In genomic region chr7:90655566-90655965, GRCh38 we compare ENCODE assay signal across 9 cellular contexts. TPM values are rescaled to one million over a fixed set of nuclear protein-coding genes. Genes with fewer than 3 reads are reported as not detected.
A peak's percentile ranks its signal among the peaks of the same experiment; 100 is the strongest.
DNase-seq lines count a peak whose midpoint lies in the region; ATAC-seq and TF ChIP-seq lines count a peak whose summit lies in the region.
"Had no signal": no experiment of that assay in that cellular context is flagged by ENCODE, and none has a peak within 500 bp of the region (broad histone marks: within the 10 kb centered on the region; RNA-seq: fewer than 3 reads in every experiment).

No MANE protein-coding gene starts in this region.

- DNase-seq in A673 (ENCODE audit: low spot score), result peak; percentile 63
- DNase-seq in HK-2 (ENCODE audit: unreplicated experiment), result peak; percentile 1
- DNase-seq in epithelial cell of esophagus (ENCODE audit: low read depth), result peak; percentile 72
- DNase-seq in stimulated activated CD4-positive, alpha-beta T cell treated with anti-CD3 and anti-CD28 coated beads, Interleukin-4, amount 100 ng/mL, for 24 hours, result no peak
- no peak for DNase-seq in left ventricle myocardium inferior
- no peak for DNase-seq in SKM-1 treated with dmso at 0.1 percent for 144 hours (lab: John Stamatoyannopoulos, UW; ENCODE audit: unreplicated experiment)

- intact Hi-C loops in A673 (cut with micrococcal nuclease; ENCODE audit: unreplicated experiment) (no loop called here), left ventricle myocardium inferior (cut with micrococcal nuclease) (no loop called here)

- POLR2A ChIA-PET in A673 (lab: Charles Lee; ENCODE audit: low non-redundant PET), result no interaction called here

- CTCF ChIA-PET in A673 (lab: Charles Lee), result no interaction called here

- no peaks in the 10 kb centered on the region for H3K36me3 ChIP-seq in A673 (ENCODE audit: insufficient read depth, low read length, poor library complexity, severe bottlenecking)
- no peaks in the 10 kb centered on the region for H3K36me3 ChIP-seq in left ventricle myocardium inferior

- H3K27ac ChIP-seq in A673 (ENCODE audit: low read depth, low read length, poor library complexity, severe bottlenecking), result peak overlapping the region; percentile 34
- no peak overlapping the region for H3K27ac ChIP-seq in left ventricle myocardium inferior (replicated peaks)
- H3K27ac ChIP-seq: KMS-11 had no signal

- H3K4me3 ChIP-seq in A673 (ENCODE audit: low read depth, low read length, poor library complexity, severe bottlenecking), result no peak overlapping the region
- no peak overlapping the region for H3K4me3 ChIP-seq in epithelial cell of esophagus (ENCODE audit: low read length)
- no peak overlapping the region for H3K4me3 ChIP-seq in left ventricle myocardium inferior

- H3K4me1 ChIP-seq in A673 (ENCODE audit: insufficient read depth, low read length, poor library complexity, severe bottlenecking) (peaks cover 31% of the 10 kb centered on the region), left ventricle myocardium inferior (peaks cover 11% of the 10 kb centered on the region)

- TF ChIP-seq CTCF in A673 (conservative IDR thresholded peaks at IDR 0.05; ENCODE audit: low read depth, low read length) (no peak), epithelial cell of esophagus (IDR thresholded peaks at IDR 0.05; ENCODE audit: insufficient read depth, low read depth, low read length, missing control alignments) (no peak), left ventricle myocardium inferior (IDR thresholded peaks at IDR 0.05; ENCODE audit: borderline replicate concordance) (no peak)

- ATAC-seq in GM19351 (IDR thresholded peaks at IDR 0.05; ENCODE audit: unreplicated experiment), result peak; percentile 62
- no peak for ATAC-seq in HG02571 (IDR thresholded peaks at IDR 0.05; ENCODE audit: unreplicated experiment)

- H3K27me3 ChIP-seq in A673 (replicated peaks; ENCODE audit: insufficient read depth, low read depth, low read length, poor library complexity) (no peaks in the 10 kb centered on the region), left ventricle myocardium inferior (ENCODE audit: low read depth) (no peaks in the 10 kb centered on the region)

- H3K9me3 ChIP-seq in A673 (ENCODE audit: low read depth, low read length, poor library complexity, severe bottlenecking), result peaks cover 12% of the 10 kb centered on the region
- H3K9me3 ChIP-seq in left ventricle myocardium inferior (replicated peaks), result peaks cover 6% of the 10 kb centered on the region

- no TSS peak for BruUV-seq in A673 (replicated peaks; lab: Mats Ljungman, UMichigan)

RNA-seq across cellular contexts. Expression of gene CDK14, which starts 59.4 kb away (rescaled TPM):
- 128 and 131 TPM in 2 replicates for total RNA-seq in A673 (2021)
- total RNA-seq in left ventricle myocardium inferior, result 18.7 TPM

Comparison
In these comparisons a context has a peak if more than half of its experiments do, and no peak if none do; other contexts are left out.
1. DNase-seq: peak in A673 (single experiment), HK-2 (single experiment) and epithelial cell of esophagus (single experiment); none in stimulated activated CD4-positive, alpha-beta T cell treated with anti-CD3 and anti-CD28 coated beads, Interleukin-4, amount 100 ng/mL, for 24 hours (single experiment), left ventricle myocardium inferior (single experiment) and SKM-1 treated with dmso at 0.1 percent for 144 hours (single experiment).